In the genomic region with DNA sequence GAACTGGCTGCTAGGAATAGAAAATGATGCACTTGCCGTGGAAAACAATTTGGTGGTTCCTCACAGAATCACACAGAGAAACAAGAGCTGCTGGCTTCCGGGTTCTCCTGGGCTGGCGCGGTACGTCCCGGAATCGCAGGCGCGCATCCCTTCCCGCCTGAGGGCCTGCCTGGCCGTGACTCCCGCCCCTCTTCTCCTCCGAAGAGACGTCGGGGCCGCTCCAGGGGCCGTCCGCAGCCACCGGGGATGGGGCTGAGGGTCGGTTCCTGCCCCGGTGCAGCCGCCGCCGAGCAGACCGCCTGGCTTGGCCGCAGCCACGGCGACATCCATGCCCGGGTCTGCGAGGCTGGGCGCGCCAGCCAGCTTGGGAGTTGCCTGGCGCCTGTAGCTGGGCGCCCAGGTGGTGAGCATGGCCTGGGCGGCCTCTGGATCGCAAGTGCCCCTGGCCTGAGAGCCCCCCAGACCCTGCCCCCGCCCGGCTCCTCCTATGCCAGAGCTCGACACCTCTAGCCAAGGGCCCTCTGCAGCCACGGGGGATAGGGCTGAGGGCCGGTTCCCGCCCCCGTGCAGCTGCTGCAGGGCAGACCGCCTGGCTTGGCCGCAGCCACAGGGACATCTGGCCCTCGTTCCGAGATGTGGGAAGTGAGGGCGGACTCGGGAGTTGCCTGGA, we compare ENCODE assay signal across 8 cellular contexts.
DNase-seq lines count a peak whose midpoint lies in the region; ATAC-seq and TF ChIP-seq lines count a peak whose summit lies in the region.
"Not testable (repeated sequence)": the region's sequence is repeated elsewhere in the genome, so short reads cannot be mapped to it uniquely, and the experiment has no call there.

No MANE protein-coding gene starts in this region.

- peak overlapping the region; percentile 73 for H3K4me2 ChIP-seq in OCI-LY3 (ENCODE audit: low read length)

- H3K4me1 ChIP-seq in OCI-LY3 (ENCODE audit: low read length); endodermal cell (ENCODE audit: control insufficient read depth, insufficient read depth, low read length): not testable (repeated sequence)

- not testable (repeated sequence) for H3K9me3 Mint-ChIP-seq in activated T-cell treated with anti-CD3 and anti-CD28 coated beads, Interleukin-2, amount 50 U/mL, for 72 hours; endodermal cell

- peak overlapping the region in 1 of 2 donors; percentile 24 for H3K4me3 Mint-ChIP-seq in activated T-cell treated with anti-CD3 and anti-CD28 coated beads, Interleukin-2, amount 50 U/mL, for 72 hours
- H3K4me3 Mint-ChIP-seq in endodermal cell: not testable (repeated sequence)

- peak overlapping the region; percentile 74 for H3K9ac ChIP-seq in OCI-LY3 (ENCODE audit: low read length)
- not testable (repeated sequence) for H3K9ac ChIP-seq in endodermal cell (ENCODE audit: extremely low read depth, low read length, poor library complexity, severe bottlenecking)

- H3K36me3 ChIP-seq in OCI-LY3 (replicated peaks; ENCODE audit: low read depth, low read length); endodermal cell (ENCODE audit: control insufficient read depth, insufficient read depth, low read length): not testable (repeated sequence)

- not testable (repeated sequence) for TF ChIP-seq CTCF in OCI-LY3 (IDR thresholded peaks at IDR 0.05; ENCODE audit: low read depth, low read length); endodermal cell (conservative IDR thresholded peaks at IDR 0.05)

- ATAC-seq in HG02884 (IDR thresholded peaks at IDR 0.05; ENCODE audit: unreplicated experiment): peak; percentile 11
- ATAC-seq in activated T-cell treated with anti-CD3 and anti-CD28 coated beads, Interleukin-2, amount 50 U/mL, for 72 hours (replicated peaks in 1 of 2): not testable (repeated sequence)

- not testable (repeated sequence) for H3K9me3 ChIP-seq in OCI-LY3 (ENCODE audit: insufficient read depth, low read length); endodermal cell (ENCODE audit: control insufficient read depth, low read length)

- H3K79me2 ChIP-seq in OCI-LY3 (ENCODE audit: low read length): not testable (repeated sequence)

- H4K20me1 ChIP-seq in OCI-LY3 (ENCODE audit: insufficient read depth, low read length): not testable (repeated sequence)

- not testable (repeated sequence) for H3K4me1 Mint-ChIP-seq in activated T-cell treated with anti-CD3 and anti-CD28 coated beads, Interleukin-2, amount 50 U/mL, for 72 hours (ENCODE audit: low read depth); endodermal cell

- peak; percentile 4 for DNase-seq in Ammon's horn (ENCODE audit: low spot score)
- peak; percentile 17 to 39 for DNase-seq in activated T-cell treated with anti-CD3 and anti-CD28 coated beads, Interleukin-2, amount 50 U/mL, for 72 hours
- peak; percentile 67 for DNase-seq in endodermal cell
- peak; percentile 1 for DNase-seq in medulla oblongata (ENCODE audit: extremely low spot score)
- peak; percentile 11 for DNase-seq in stimulated activated CD4-positive, alpha-beta T cell treated with anti-CD3 and anti-CD28 coated beads, Interleukin-12 subunit alpha, Interleukin-12 subunit beta, amount 100 ng/mL, for 4 hours

- peak; percentile 17 for TF ChIP-seq POLR2A in GM19099 (IDR thresholded peaks at IDR 0.05; ENCODE audit: extremely low read depth, insufficient read length, low read depth)

- H3K27me3 Mint-ChIP-seq in activated T-cell treated with anti-CD3 and anti-CD28 coated beads, Interleukin-2, amount 50 U/mL, for 72 hours (ENCODE audit: low read depth): not testable (repeated sequence)
- H3K27me3 Mint-ChIP-seq in endodermal cell (ENCODE audit: insufficient read depth): peaks cover 20% of the 10 kb centered on the region

- 14 to 18% methylated on average over 11 to 30 of the region's 49 CpGs for WGBS in endodermal cell (ENCODE audit: insufficient coverage in 1 of 2, insufficient read length in 1 of 2), 2 experiments

- H3K27me3 ChIP-seq in OCI-LY3 (ENCODE audit: low read depth, low read length): not testable (repeated sequence)
- peaks cover 36% of the 10 kb centered on the region for H3K27me3 ChIP-seq in endodermal cell (ENCODE audit: control insufficient read depth, insufficient read depth, low read length, poor library complexity, severe bottlenecking)

- H3K27ac Mint-ChIP-seq in activated T-cell treated with anti-CD3 and anti-CD28 coated beads, Interleukin-2, amount 50 U/mL, for 72 hours; endodermal cell: not testable (repeated sequence)

- H3K36me3 Mint-ChIP-seq in activated T-cell treated with anti-CD3 and anti-CD28 coated beads, Interleukin-2, amount 50 U/mL, for 72 hours (ENCODE audit: insufficient read depth in 2 of 2); endodermal cell (ENCODE audit: low read depth): not testable (repeated sequence)

- H3K4me3 ChIP-seq in OCI-LY3 (ENCODE audit: low read length): peak overlapping the region; percentile 77
- not testable (repeated sequence) for H3K4me3 ChIP-seq in endodermal cell (ENCODE audit: low read length)

- H2AFZ ChIP-seq in OCI-LY3 (ENCODE audit: low read depth, low read length): 0 out of 2 replicates have a peak overlapping the region, but pooled peaks have one; percentile 65

- peak overlapping the region; percentile 64 for H3K27ac ChIP-seq in OCI-LY3 (ENCODE audit: low read length)
- not testable (repeated sequence) for H3K27ac ChIP-seq in endodermal cell (ENCODE audit: low read depth, low read length)

Comparison
In these comparisons a context has a peak if more than half of its experiments do, and no peak if none do; other contexts are left out.
1. DNase-seq: peak in every context shown above with its lines; median percentile 67 in endodermal cell; 28 in activated T-cell treated with anti-CD3 and anti-CD28 coated beads, Interleukin-2, amount 50 U/mL, for 72 hours; 11 in stimulated activated CD4-positive, alpha-beta T cell treated with anti-CD3 and anti-CD28 coated beads, Interleukin-12 subunit alpha, Interleukin-12 subunit beta, amount 100 ng/mL, for 4 hours; 4 in Ammon's horn; 1 in medulla oblongata.